ENCODE assay signal across 10 cellular contexts in the genomic region with DNA sequence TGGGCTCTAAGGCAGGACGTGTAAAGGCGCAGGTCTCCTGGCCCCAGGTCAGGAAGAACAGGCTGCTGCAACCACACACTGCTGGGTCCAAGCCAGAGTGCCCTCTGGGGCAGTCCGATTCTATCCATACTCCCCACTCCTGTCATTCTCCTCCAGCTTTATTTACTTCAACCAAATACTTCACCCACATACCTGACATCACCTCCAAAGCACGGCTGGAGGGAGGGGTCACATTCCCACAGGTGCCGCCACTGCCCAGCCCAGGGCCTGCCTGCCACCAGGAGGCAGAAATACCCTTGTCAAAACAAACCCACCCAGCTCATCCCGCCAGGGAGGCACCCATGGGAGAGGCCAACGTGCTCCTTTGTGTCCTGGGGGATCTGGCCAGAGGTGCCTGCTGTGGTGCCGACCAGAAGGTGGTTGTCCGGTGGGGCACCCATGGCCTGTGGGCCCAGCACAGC.
DNase-seq lines count a peak whose midpoint lies in the region; ATAC-seq and TF ChIP-seq lines count a peak whose summit lies in the region.
"Had no signal": no experiment of that assay in that cellular context is flagged by ENCODE, and none has a peak within 500 bp of the region (broad histone marks: within the 10 kb centered on the region; RNA-seq: fewer than 3 reads in every experiment).

No MANE protein-coding gene starts in this region.

- CTCF ChIA-PET in HEK293 (lab: Yijun Ruan, JAX), result interaction anchor here (0.5 to 3.3 kb wide), 25 partner anchors 9 to 335 kb away, joined by 3 to 20 read pairs (median 5); partner anchors contain the start of gene DAPK2

- H3K27ac ChIP-seq in HEK293 (ENCODE audit: extremely low read depth, low read depth, low read length) (no peak overlapping the region), left ventricle myocardium inferior (replicated peaks) (peak overlapping the region; percentile 54), psoas muscle (no peak overlapping the region), coronary artery (no peak overlapping the region)
- H3K27ac ChIP-seq: HL-60 had no signal

- H3K27me3 ChIP-seq in left ventricle myocardium inferior (ENCODE audit: low read depth) (no peaks in the 10 kb centered on the region), psoas muscle (ENCODE audit: insufficient read depth in 3 of 3, low read length in 2 of 3) (no peaks in the 10 kb centered on the region)

- DNase-seq in RPMI7951 (ENCODE audit: low read depth) (peak; percentile 12), left ventricle myocardium inferior (no peak), psoas muscle (no peak), coronary artery (ENCODE audit: low spot score) (no peak), glomerular visceral epithelial cell (ENCODE audit: extremely low spot score) (no peak), pons (ENCODE audit: low spot score) (no peak)
- no peak for DNase-seq in activated CD4-positive, alpha-beta T cell treated with anti-CD3 and anti-CD28 coated beads for 48 hours
- DNase-seq: NCI-H1417 treated with DMSO at 0.1 percent for 48 hours had no signal

- ATAC-seq in psoas muscle, result peak; percentile 21 to 49 (median 36)

- no peaks in the 10 kb centered on the region for H3K36me3 ChIP-seq in HEK293 (ENCODE audit: control insufficient read depth in 2 of 2, insufficient read depth in 1 of 2, low read length in 2 of 2)
- H3K36me3 ChIP-seq in left ventricle myocardium inferior, result no peaks in the 10 kb centered on the region
- no peaks in the 10 kb centered on the region for H3K36me3 ChIP-seq in psoas muscle (ENCODE audit: insufficient read depth in 1 of 2, low read depth in 1 of 2)

- H3K4me3 ChIP-seq in HEK293 (ENCODE audit: low read depth, low read length) (no peak overlapping the region), left ventricle myocardium inferior (no peak overlapping the region), psoas muscle (no peak overlapping the region), coronary artery (no peak overlapping the region)

- no peak for TF ChIP-seq CTCF in HEK293 (tag by site-specific recombination; IDR thresholded peaks at IDR 0.05)
- TF ChIP-seq CTCF in left ventricle myocardium inferior (IDR thresholded peaks at IDR 0.05; ENCODE audit: borderline replicate concordance), result no peak
- no peak for TF ChIP-seq CTCF in psoas muscle (IDR thresholded peaks at IDR 0.05)
- no peak for TF ChIP-seq CTCF in coronary artery (IDR thresholded peaks at IDR 0.05)

- 81 to 83% (median 82%) methylated on average over 9 of the region's 9 CpGs for WGBS in psoas muscle, 3 donors

- H3K9me3 ChIP-seq in HEK293 (ENCODE audit: control insufficient read depth, insufficient read depth, low read depth, low read length), result no peaks in the 10 kb centered on the region
- no peaks in the 10 kb centered on the region for H3K9me3 ChIP-seq in left ventricle myocardium inferior (replicated peaks)
- H3K9me3 ChIP-seq in psoas muscle, result no peaks in the 10 kb centered on the region

- intact Hi-C loops in left ventricle myocardium inferior (cut with micrococcal nuclease) (loop anchor here (10.0 kb wide), 1 partner anchor 99 kb away; the partner anchor contains the start of gene DAPK2), psoas muscle (cut with DNase I) (no loop called here)

- H3K4me1 ChIP-seq in HEK293 (ENCODE audit: control insufficient read depth, insufficient read depth, low read length) (no peaks in the 10 kb centered on the region), left ventricle myocardium inferior (peaks cover 25% of the 10 kb centered on the region), psoas muscle (peaks cover 20% of the 10 kb centered on the region)

- POLR2A ChIA-PET in HEK293 (lab: Yijun Ruan, JAX), result no interaction called here

TF ChIP-seq in HEK293, 187 proteins besides CTCF, POLR2A, EP300 and RAD21:
- TF ChIP-seq PRDM10 (tag by site-specific recombination; IDR thresholded peaks at IDR 0.05) (no peak), SCRT2 (tag by site-specific recombination; IDR thresholded peaks at IDR 0.05) (peak; percentile 37; the same call in 1 of the 2 replicates)
